22 cellular contexts compared by ENCODE assay signal in genomic region chr1:228400692-228401454, GRCh38. TPM values are rescaled to one million over a fixed set of nuclear protein-coding genes. Genes with fewer than 3 reads are reported as not detected.
DNase-seq lines count a peak whose midpoint lies in the region; ATAC-seq, FAIRE-seq and TF ChIP-seq lines count a peak whose summit lies in the region.
"Had no signal": no experiment of that assay in that cellular context is flagged by ENCODE, and none has a peak within 500 bp of the region (broad histone marks: within the 10 kb centered on the region; RNA-seq: fewer than 3 reads in every experiment).

No MANE protein-coding gene starts in this region.

- no peak for TF ChIP-seq CTCF in A549 (IDR thresholded peaks at IDR 0.05)
- TF ChIP-seq CTCF in HEK293 (tag by site-specific recombination; IDR thresholded peaks at IDR 0.05): no peak
- TF ChIP-seq CTCF in coronary artery (IDR thresholded peaks at IDR 0.05): no peak
- TF ChIP-seq CTCF in nephron progenitor cell (IDR thresholded peaks at IDR 0.05): no peak

- peaks cover 14 to 87% of the 10 kb centered on the region in 2 experiments; a peak in 2 of 3 replicates for H3K36me3 ChIP-seq in HEK293 (ENCODE audit: control insufficient read depth in 2 of 2, insufficient read depth in 1 of 2, low read length in 2 of 2)

- peaks cover 2% of the 10 kb centered on the region for H3K27me3 Mint-ChIP-seq in nephron progenitor cell (ENCODE audit: low read depth, poor library complexity)
- H3K27me3 Mint-ChIP-seq: activated CD4-positive, alpha-beta T cell treated with anti-CD3 and anti-CD28 coated beads, Interleukin-2, amount 10 ng/mL, durations not matched to agents 7 days and 5 days had no signal

- WGBS in A549 (ENCODE audit: missing lambda C conversion rate): 94% methylated on average over 14 of the region's 19 CpGs

- POLR2A ChIA-PET in A549 (lab: Yijun Ruan, JAX): no interaction called here
- POLR2A ChIA-PET in HEK293 (lab: Yijun Ruan, JAX): no interaction called here

- TF ChIP-seq POLR2A in A549 (IDR thresholded peaks at IDR 0.05; ENCODE audit: low read length): no peak

- H3K4me1 ChIP-seq in A549 (peaks cover 15% of the 10 kb centered on the region), HEK293 (ENCODE audit: control insufficient read depth, insufficient read depth, low read length) (peaks cover 8% of the 10 kb centered on the region)
- H3K4me1 ChIP-seq: parathyroid adenoma had no signal

- H3K9me3 ChIP-seq in A549 (no peaks in the 10 kb centered on the region), HEK293 (ENCODE audit: control insufficient read depth, insufficient read depth, low read depth, low read length) (no peaks in the 10 kb centered on the region)
- H3K9me3 ChIP-seq: heart right ventricle, lower lobe of right lung, MG63 had no signal

- FAIRE-seq in A549 (lab: Jason Lieb, UNC): no peak
- no peak for FAIRE-seq in RCC 7860 (lab: Jason Lieb, UNC)
- FAIRE-seq: astrocyte, endometrium, G401.6 had no signal

- no peak for TF ChIP-seq EP300 in A549 (IDR thresholded peaks at IDR 0.05)

- H3K4me2 ChIP-seq in A549: no peak overlapping the region

- H3K27ac Mint-ChIP-seq in nephron progenitor cell: peak overlapping the region; percentile 22

- no peak overlapping the region for H3K4me3 Mint-ChIP-seq in nephron progenitor cell
- H3K4me3 Mint-ChIP-seq: activated CD4-positive, alpha-beta T cell treated with anti-CD3 and anti-CD28 coated beads, Interleukin-2, amount 10 ng/mL, durations not matched to agents 7 days and 5 days; CD14-positive monocyte had no signal

- peaks cover 29% of the 10 kb centered on the region for H3K4me1 Mint-ChIP-seq in nephron progenitor cell

- CTCF ChIA-PET in A549 (lab: Yijun Ruan, JAX) (interaction anchor here (1.1 kb wide), 1 partner anchor 21 kb away, joined by 3 read pairs; no protein-coding TSS in a partner anchor), HEK293 (lab: Yijun Ruan, JAX) (no interaction called here)

- peaks cover 20% of the 10 kb centered on the region for H3K36me3 Mint-ChIP-seq in nephron progenitor cell (ENCODE audit: low read depth)

- no peak overlapping the region for H3K4me3 ChIP-seq in A549
- no peak overlapping the region for H3K4me3 ChIP-seq in HEK293 (ENCODE audit: low read depth, low read length)
- H3K4me3 ChIP-seq in coronary artery: no peak overlapping the region
- H3K4me3 ChIP-seq: heart right ventricle, lower lobe of right lung, MG63 had no signal

- no peaks in the 10 kb centered on the region for H3K9me3 Mint-ChIP-seq in nephron progenitor cell
- H3K9me3 Mint-ChIP-seq: activated CD4-positive, alpha-beta T cell treated with anti-CD3 and anti-CD28 coated beads, Interleukin-2, amount 10 ng/mL, durations not matched to agents 7 days and 5 days had no signal

- H3K27ac ChIP-seq in A549 (no peak overlapping the region), HEK293 (ENCODE audit: extremely low read depth, low read depth, low read length) (no peak overlapping the region), coronary artery (no peak overlapping the region)
- H3K27ac ChIP-seq: heart right ventricle, lower lobe of right lung, parathyroid adenoma, VCaP had no signal

- DNase-seq in A549 (ENCODE audit: low read depth in 1 of 2, low spot score in 1 of 2) (no peak), coronary artery (ENCODE audit: low spot score) (peak; percentile 54), nephron progenitor cell (no peak), DMS153 treated with DMSO at 0.1 percent for 48 hours (lab: John Stamatoyannopoulos, UW; ENCODE audit: unreplicated experiment) (no peak), dedifferentiated amniotic fluid mesenchymal stem cell (ENCODE audit: extremely low spot score) (no peak), RCC 7860 (ENCODE audit: low spot score) (no peak)
- DNase-seq: activated CD4-positive, alpha-beta T cell treated with anti-CD3 and anti-CD28 coated beads, Interleukin-2, amount 10 ng/mL, durations not matched to agents 7 days and 5 days; activated naive CD4-positive, alpha-beta T cell; heart right ventricle; lower lobe of right lung; MG63; NCI-H146; NCI-H2171; NCI-H526 treated with DMSO at 0.1 percent for 48 hours had no signal

- ATAC-seq in A549: no peak
- ATAC-seq: heart right ventricle, lower lobe of right lung, sciatic nerve had no signal

- TF ChIP-seq RAD21 in A549 (conservative IDR thresholded peaks at IDR 0.05 in 1 of 2, IDR thresholded peaks at IDR 0.05 in 1 of 2): no peak

TF ChIP-seq in A549, 52 proteins besides CTCF, POLR2A, EP300 and RAD21:
- TF ChIP-seq MAFK (IDR thresholded peaks at IDR 0.05; ENCODE audit: partially characterized antibody): peak; percentile 98
- TF ChIP-seq ZC3H11A (IDR thresholded peaks at IDR 0.05): no peak
- TF ChIP-seq POLR2AphosphoS2 (conservative IDR thresholded peaks at IDR 0.05; ENCODE audit: low read length): no peak

TF ChIP-seq in HEK293, 187 proteins besides CTCF, POLR2A, EP300 and RAD21 (continues in another document):
- no peak for TF ChIP-seq ZNF155 (tag by site-specific recombination; IDR thresholded peaks at IDR 0.05)
- no peak for TF ChIP-seq ZNF76 (tag by site-specific recombination; IDR thresholded peaks at IDR 0.05; ENCODE audit: borderline replicate concordance, low read depth)
- TF ChIP-seq GLI4 (tag by site-specific recombination; IDR thresholded peaks at IDR 0.05): no peak
- TF ChIP-seq ZNF513 (tag by site-specific recombination; IDR thresholded peaks at IDR 0.05): no peak
- TF ChIP-seq SCRT1 (tag by site-specific recombination; IDR thresholded peaks at IDR 0.05; ENCODE audit: borderline replicate concordance): 0 out of 2 replicates have a peak, but pooled peaks have one; percentile 59
- no peak for TF ChIP-seq TCF7L2 (IDR thresholded peaks at IDR 0.05; ENCODE audit: borderline replicate concordance, low read depth, low read length)
- TF ChIP-seq ZNF302 (tag by site-specific recombination; IDR thresholded peaks at IDR 0.05; ENCODE audit: low read depth): no peak
- peak; percentile 57 for TF ChIP-seq ZFHX2 (tag by site-specific recombination; conservative IDR thresholded peaks at IDR 0.05)
- peak; percentile 84 for TF ChIP-seq SCRT2 (tag by site-specific recombination; IDR thresholded peaks at IDR 0.05)
- no peak for TF ChIP-seq PRDM1 (tag by site-specific recombination; IDR thresholded peaks at IDR 0.05)
- TF ChIP-seq EGR2 (tag by site-specific recombination; IDR thresholded peaks at IDR 0.05; ENCODE audit: low read depth): peak; percentile 79
- TF ChIP-seq KLF7 (tag by site-specific recombination; IDR thresholded peaks at IDR 0.05; ENCODE audit: borderline replicate concordance): no peak
- TF ChIP-seq ZNF133 (tag by site-specific recombination; IDR thresholded peaks at IDR 0.05): no peak
- TF ChIP-seq, protein P1, sequence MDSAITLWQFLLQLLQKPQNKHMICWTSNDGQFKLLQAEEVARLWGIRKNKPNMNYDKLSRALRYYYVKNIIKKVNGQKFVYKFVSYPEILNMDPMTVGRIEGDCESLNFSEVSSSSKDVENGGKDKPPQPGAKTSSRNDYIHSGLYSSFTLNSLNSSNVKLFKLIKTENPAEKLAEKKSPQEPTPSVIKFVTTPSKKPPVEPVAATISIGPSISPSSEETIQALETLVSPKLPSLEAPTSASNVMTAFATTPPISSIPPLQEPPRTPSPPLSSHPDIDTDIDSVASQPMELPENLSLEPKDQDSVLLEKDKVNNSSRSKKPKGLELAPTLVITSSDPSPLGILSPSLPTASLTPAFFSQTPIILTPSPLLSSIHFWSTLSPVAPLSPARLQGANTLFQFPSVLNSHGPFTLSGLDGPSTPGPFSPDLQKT (IDR thresholded peaks at IDR 0.05; ENCODE audit: borderline replicate concordance, low read depth, low read length): no peak
- TF ChIP-seq BCL11A (tag by site-specific recombination; IDR thresholded peaks at IDR 0.05; ENCODE audit: low read depth): no peak
- no peak for TF ChIP-seq ZNF404 (tag by site-specific recombination; IDR thresholded peaks at IDR 0.05)
- no peak for TF ChIP-seq KLF1 (tag by site-specific recombination; IDR thresholded peaks at IDR 0.05)
- TF ChIP-seq, protein P2, sequence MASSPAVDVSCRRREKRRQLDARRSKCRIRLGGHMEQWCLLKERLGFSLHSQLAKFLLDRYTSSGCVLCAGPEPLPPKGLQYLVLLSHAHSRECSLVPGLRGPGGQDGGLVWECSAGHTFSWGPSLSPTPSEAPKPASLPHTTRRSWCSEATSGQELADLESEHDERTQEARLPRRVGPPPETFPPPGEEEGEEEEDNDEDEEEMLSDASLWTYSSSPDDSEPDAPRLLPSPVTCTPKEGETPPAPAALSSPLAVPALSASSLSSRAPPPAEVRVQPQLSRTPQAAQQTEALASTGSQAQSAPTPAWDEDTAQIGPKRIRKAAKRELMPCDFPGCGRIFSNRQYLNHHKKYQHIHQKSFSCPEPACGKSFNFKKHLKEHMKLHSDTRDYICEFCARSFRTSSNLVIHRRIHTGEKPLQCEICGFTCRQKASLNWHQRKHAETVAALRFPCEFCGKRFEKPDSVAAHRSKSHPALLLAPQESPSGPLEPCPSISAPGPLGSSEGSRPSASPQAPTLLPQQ (tag by site-specific recombination; IDR thresholded peaks at IDR 0.05): no peak
- no peak for TF ChIP-seq SP7 (tag by site-specific recombination; IDR thresholded peaks at IDR 0.05)
- TF ChIP-seq ZNF660 (tag by site-specific recombination; IDR thresholded peaks at IDR 0.05): no peak

RNA-seq across cellular contexts. Expression of gene TRIM11, which starts 5.8 kb away (rescaled TPM):
- polyA plus RNA-seq in A549 (2011; rRNA removed) (9.3 and 9.9 TPM in 2 replicates), A549 (2017; fragmentation: RNase III; extraction: RNeasy Plus Mini Kit Qiagen cat#74134 plus additional on column Dnase treatment) (18.8 to 20.1 TPM (median 20.1 TPM) in 3 replicates)
- polyA plus RNA-seq in A549 (2012; cell fraction: cytosol; rRNA removed): 12.2 and 16.1 TPM in 2 replicates
- polyA plus RNA-seq in A549 (2012; cell fraction: nucleus; rRNA removed): 41.5 and 54.1 TPM in 2 replicates
- polyA minus RNA-seq in A549 (2011; rRNA and poly(A)+ RNA removed): 15.7 and 16.0 TPM in 2 replicates

RNA-seq across cellular contexts. Expression of gene TRIM17, which starts 15.8 kb away (rescaled TPM):
- polyA plus RNA-seq in A549 (2011; rRNA removed): not detected in 2 replicates
- polyA plus RNA-seq in A549 (2012; cell fraction: cytosol; rRNA removed): not detected in 2 replicates
- polyA plus RNA-seq in A549 (2012; cell fraction: nucleus; rRNA removed): 0.04 TPM in 1 of 2 replicates, not detected in the other
- polyA plus RNA-seq in A549 (2017; fragmentation: RNase III; extraction: RNeasy Plus Mini Kit Qiagen cat#74134 plus additional on column Dnase treatment): not detected in 3 replicates
- not detected in 2 replicates for polyA minus RNA-seq in A549 (2011; rRNA and poly(A)+ RNA removed)
- polyA plus RNA-seq: CD14-positive monocyte had no signal
